8 cellular contexts compared by ENCODE assay signal in the genomic region with DNA sequence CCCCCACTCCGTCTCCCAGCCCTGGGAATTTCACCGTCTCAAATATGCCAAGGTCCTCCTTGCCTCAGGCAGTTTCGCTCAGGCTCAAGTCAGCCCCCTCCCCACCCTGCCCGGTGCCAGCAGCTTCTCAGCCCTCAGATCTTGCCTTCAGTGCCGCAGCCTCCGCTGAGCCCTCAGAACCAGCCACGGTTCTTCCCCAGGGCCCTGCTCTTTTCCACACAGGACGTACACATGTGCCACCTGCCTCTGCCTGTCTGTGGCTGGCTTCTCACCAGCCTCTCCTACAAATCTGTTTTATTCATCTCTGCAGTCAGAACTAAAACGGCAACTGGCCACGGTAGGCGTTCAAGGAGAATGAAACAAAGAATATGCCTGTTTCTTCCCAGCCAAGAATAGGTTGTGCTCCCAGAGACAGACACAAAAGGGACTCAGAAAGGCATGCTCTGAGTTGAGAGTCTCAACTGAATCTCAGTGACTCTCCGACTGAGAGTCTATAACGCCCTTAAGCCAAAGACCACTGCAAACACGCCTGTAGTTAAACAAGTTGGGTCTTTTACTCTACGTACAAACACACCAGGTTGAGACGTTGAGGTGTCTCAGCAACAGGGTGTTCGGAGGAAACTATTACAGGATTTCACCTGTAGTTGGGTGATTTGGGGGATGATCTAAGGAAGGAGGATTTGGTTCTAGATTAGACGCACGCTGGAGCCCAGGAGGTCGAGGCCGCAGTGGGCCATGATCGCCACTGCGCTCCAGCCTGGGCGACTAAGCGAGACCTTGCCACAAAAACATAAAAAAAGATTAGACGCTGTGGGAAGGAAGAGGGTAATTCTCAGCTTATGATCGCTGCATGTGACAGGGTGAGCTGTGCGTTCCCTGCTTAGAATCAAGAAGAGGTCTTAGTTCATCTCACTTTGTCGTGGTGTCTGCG. TPM values are rescaled to one million over a fixed set of nuclear protein-coding genes. Genes with fewer than 3 reads are reported as not detected.
DNase-seq lines count a peak whose midpoint lies in the region; ATAC-seq and TF ChIP-seq lines count a peak whose summit lies in the region.

No MANE protein-coding gene starts in this region.

- no peaks in the 10 kb centered on the region for H3F3A ChIP-seq in OCI-LY1 (ENCODE audit: insufficient read depth, low read length)

- no peaks in the 10 kb centered on the region for H3K27me3 ChIP-seq in OCI-LY1 (ENCODE audit: insufficient read depth, low read length)
- H3K27me3 ChIP-seq in duodenal mucosa (ENCODE audit: control insufficient read depth in 1 of 2, insufficient read depth in 2 of 2, low read length in 2 of 2), result no peaks in the 10 kb centered on the region
- peaks cover 54% of the 10 kb centered on the region for H3K27me3 ChIP-seq in neutrophil

- no peak overlapping the region for H2AFZ ChIP-seq in OCI-LY1 (ENCODE audit: low read length)

- peak overlapping the region; percentile 85 for H3K4me3 ChIP-seq in OCI-LY1 (ENCODE audit: low read depth, low read length, poor library complexity, severe bottlenecking)
- H3K4me3 ChIP-seq in duodenal mucosa (ENCODE audit: low read depth in 1 of 2, low read length in 2 of 2), result peak overlapping the region; percentile 74 to 89
- peak overlapping the region; percentile 80 to 85 for H3K4me3 ChIP-seq in neutrophil (ENCODE audit: low read depth in 1 of 2, low read length in 1 of 2)

- H3K36me3 ChIP-seq in OCI-LY1 (ENCODE audit: insufficient read depth, low read length), result no peaks in the 10 kb centered on the region
- H3K36me3 ChIP-seq in duodenal mucosa (ENCODE audit: control insufficient read depth in 1 of 2, insufficient read depth in 2 of 2, low read length in 2 of 2), result no peaks in the 10 kb centered on the region
- no peaks in the 10 kb centered on the region for H3K36me3 ChIP-seq in neutrophil

- peak overlapping the region; percentile 96 for H3K4me2 ChIP-seq in OCI-LY1 (ENCODE audit: low read length)

- H3K9ac ChIP-seq in OCI-LY1 (ENCODE audit: low read length) (peak overlapping the region; percentile 86), duodenal mucosa (ENCODE audit: low read depth in 1 of 2, low read length in 2 of 2) (peak overlapping the region; percentile 56 to 69)

- H3K9me2 ChIP-seq in OCI-LY1 (ENCODE audit: low read depth, low read length), result no peaks in the 10 kb centered on the region

- H3K4me1 ChIP-seq in OCI-LY1 (ENCODE audit: insufficient read depth, low read length, severe bottlenecking), result peaks cover 41% of the 10 kb centered on the region
- peaks cover 16 to 28% of the 10 kb centered on the region in 2 donors for H3K4me1 ChIP-seq in duodenal mucosa (ENCODE audit: control insufficient read depth in 1 of 2, insufficient read depth in 2 of 2, low read length in 2 of 2)
- peaks cover 38% of the 10 kb centered on the region in 2 experiments for H3K4me1 ChIP-seq in neutrophil (ENCODE audit: control insufficient read depth in 1 of 2, insufficient read depth in 1 of 2, low read depth in 1 of 2, low read length in 1 of 2)

- 0 out of 2 replicates have a peak, but pooled peaks cover 6% of the 10 kb centered on the region for H3K79me2 ChIP-seq in OCI-LY1 (ENCODE audit: insufficient read depth, low read length)

- ATAC-seq in GM19467 (IDR thresholded peaks at IDR 0.05; ENCODE audit: unreplicated experiment), result peak; percentile 14

- DNase-seq in DMS 273 treated with DMSO at 0.1 percent for 48 hours (lab: John Stamatoyannopoulos, UW) (no peak), dedifferentiated amniotic fluid mesenchymal stem cell (ENCODE audit: extremely low spot score) (no peak), SK-N-DZ (ENCODE audit: low spot score) (no peak), AG20443 (ENCODE audit: low spot score) (no peak)

- no peaks in the 10 kb centered on the region for H4K20me1 ChIP-seq in OCI-LY1 (ENCODE audit: insufficient read depth, low read length)

- no peaks in the 10 kb centered on the region for H3K9me3 ChIP-seq in OCI-LY1 (ENCODE audit: low read length)
- H3K9me3 ChIP-seq in duodenal mucosa (ENCODE audit: control insufficient read depth in 1 of 2, low read length in 2 of 2), result no peaks in the 10 kb centered on the region
- H3K9me3 ChIP-seq in neutrophil, result no peaks in the 10 kb centered on the region

- peak overlapping the region; percentile 90 for H3K27ac ChIP-seq in OCI-LY1 (ENCODE audit: low read depth, low read length, poor library complexity, severe bottlenecking)
- peak overlapping the region; percentile 58 for H3K27ac ChIP-seq in duodenal mucosa (ENCODE audit: low read depth, low read length)
- peak overlapping the region; percentile 59 for H3K27ac ChIP-seq in neutrophil

- TF ChIP-seq CTCF in OCI-LY1 (IDR thresholded peaks at IDR 0.05; ENCODE audit: low read length) (no peak), neutrophil (IDR thresholded peaks at IDR 0.05) (no peak)

RNA-seq across cellular contexts. Expression of a gene that starts 10.5 kb away (rescaled TPM):
- 0.09 and 0.66 TPM in 2 replicates for polyA plus RNA-seq in SK-N-DZ (2014; cell fraction: cytosol; rRNA removed)
- polyA plus RNA-seq in SK-N-DZ (2014; cell fraction: nucleus; rRNA removed), result 0.76 and 3.7 TPM in 2 replicates

RNA-seq across cellular contexts. Expression of a gene that starts 13.9 kb away (rescaled TPM):
- 36.6 and 41.5 TPM in 2 replicates for polyA plus RNA-seq in SK-N-DZ (2014; cell fraction: cytosol; rRNA removed)
- 548 and 584 TPM in 2 replicates for polyA plus RNA-seq in SK-N-DZ (2014; cell fraction: nucleus; rRNA removed)

RNA-seq across cellular contexts. Expression of a gene that starts 41.4 kb away (rescaled TPM):
- 0.89 and 2.7 TPM in 2 replicates for polyA plus RNA-seq in SK-N-DZ (2014; cell fraction: cytosol; rRNA removed)
- 0.16 and 1.7 TPM in 2 replicates for polyA plus RNA-seq in SK-N-DZ (2014; cell fraction: nucleus; rRNA removed)

RNA-seq across cellular contexts. Expression of a gene that starts 41.6 kb away (rescaled TPM):
- 38.6 and 45.9 TPM in 2 replicates for polyA plus RNA-seq in SK-N-DZ (2014; cell fraction: cytosol; rRNA removed)
- 78.8 and 112 TPM in 2 replicates for polyA plus RNA-seq in SK-N-DZ (2014; cell fraction: nucleus; rRNA removed)

RNA-seq across cellular contexts. Expression of a gene that starts 43.4 kb away (rescaled TPM):
- not detected in 2 replicates for polyA plus RNA-seq in SK-N-DZ (2014; cell fraction: cytosol; rRNA removed)
- not detected in 2 replicates for polyA plus RNA-seq in SK-N-DZ (2014; cell fraction: nucleus; rRNA removed)
